15 cellular contexts compared by ENCODE assay signal in the genomic region with DNA sequence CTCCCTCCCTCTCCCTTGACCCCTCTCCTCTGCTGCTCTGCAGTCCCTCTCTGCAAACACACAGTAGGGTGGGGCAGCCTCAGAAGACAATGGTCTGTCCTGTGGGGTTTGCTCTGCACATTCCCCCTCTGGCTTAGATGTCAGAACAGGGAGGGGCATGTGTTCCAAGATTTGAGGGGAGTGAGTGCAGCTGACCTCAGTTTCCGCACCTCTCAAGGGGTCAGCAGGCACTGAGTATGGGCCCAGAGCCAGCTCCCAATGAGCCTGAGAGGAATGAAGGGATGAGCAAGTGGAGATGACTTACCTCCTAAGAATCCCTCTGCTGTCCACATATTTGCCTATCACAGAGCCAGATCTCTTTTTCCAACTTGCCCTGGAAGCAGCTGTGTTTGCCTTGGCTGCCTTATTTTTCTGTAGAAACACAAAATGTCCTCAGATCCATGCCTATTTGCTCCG.
DNase-seq lines count a peak whose midpoint lies in the region; ATAC-seq and TF ChIP-seq lines count a peak whose summit lies in the region.
"Had no signal": no experiment of that assay in that cellular context is flagged by ENCODE, and none has a peak within 500 bp of the region (broad histone marks: within the 10 kb centered on the region; RNA-seq: fewer than 3 reads in every experiment).

No MANE protein-coding gene starts in this region.

- no peak overlapping the region for H3K4me3 ChIP-seq in HFF-Myc (replicated peaks; ENCODE audit: low read depth, low read length)
- H3K4me3 ChIP-seq: GM23338, pancreas had no signal

- no peak for ATAC-seq in HG03025 (IDR thresholded peaks at IDR 0.05; ENCODE audit: low FRiP score, unreplicated experiment)
- no peak for ATAC-seq in GM18909 (IDR thresholded peaks at IDR 0.05; ENCODE audit: poor library complexity, unreplicated experiment)
- ATAC-seq: activated CD4-positive, CD25-positive, alpha-beta regulatory T cell treated with anti-CD3 and anti-CD28 coated beads, Interleukin-2, amount 50 U/mL, for 24 hours; GM23338; pancreas had no signal

- no peak for TF ChIP-seq CTCF in HFF-Myc (IDR thresholded peaks at IDR 0.05; ENCODE audit: low read depth, low read length, missing control alignments)

- DNase-seq in A172 (ENCODE audit: low spot score) (peak; percentile 32), HFF-Myc (ENCODE audit: extremely low read depth, low read depth) (peak; percentile 40), amniotic epithelial cell (ENCODE audit: low read depth) (peak; percentile 58), iris pigment epithelial cell (ENCODE audit: low read depth) (peak; percentile 81), NCI-H2107 treated with DMSO at 0.1 percent for 48 hours (lab: John Stamatoyannopoulos, UW; ENCODE audit: unreplicated experiment) (no peak), NCI-H345 (lab: John Stamatoyannopoulos, UW) (no peak)
- DNase-seq: activated T-cell treated with anti-CD3 and anti-CD28 coated beads, Interleukin-2, amount 50 U/mL, for 48 hours; central memory CD4-positive, alpha-beta T cell; NCI-H2171 treated with DMSO at 0.1 percent for 48 hours; pancreas; SIG-M5 had no signal

Comparison
In these comparisons a context has a peak if more than half of its experiments do, and no peak if none do; other contexts are left out.
1. DNase-seq: peak in A172 (single experiment), HFF-Myc (single experiment), amniotic epithelial cell (single experiment) and iris pigment epithelial cell (single experiment); none in NCI-H2107 treated with DMSO at 0.1 percent for 48 hours (single experiment) and NCI-H345 (single experiment).